8 cellular contexts compared by ENCODE assay signal in genomic region chr22:24953294-24954113, GRCh38. TPM values are rescaled to one million over a fixed set of nuclear protein-coding genes. Genes with fewer than 3 reads are reported as not detected.
DNase-seq lines count a peak whose midpoint lies in the region; ATAC-seq, FAIRE-seq and TF ChIP-seq lines count a peak whose summit lies in the region.

No MANE protein-coding gene starts in this region.

- DNase-seq in NT2/D1 (ENCODE audit: low read depth, low spot score) (no peak), endothelial cell of umbilical vein (ENCODE audit: low read depth, low spot score) (peak; percentile 27), natural killer cell (no peak), putamen (ENCODE audit: low spot score) (no peak)

- H3K27ac Mint-ChIP-seq in natural killer cell = peak overlapping the region in 1 of 2 donors; percentile 42

- H3K4me3 Mint-ChIP-seq in natural killer cell = peak overlapping the region; percentile 72

- no peaks in the 10 kb centered on the region for H3K36me3 ChIP-seq in BLaER1
- H3K36me3 ChIP-seq in NT2/D1 (ENCODE audit: insufficient read depth, insufficient read length, low read length) = no peaks in the 10 kb centered on the region
- no peaks in the 10 kb centered on the region for H3K36me3 ChIP-seq in endothelial cell of umbilical vein (ENCODE audit: control insufficient read depth in 2 of 2, extremely low read depth in 1 of 2, insufficient read depth in 2 of 2, low read length in 2 of 2)

- H3K9me3 ChIP-seq in BLaER1 (no peaks in the 10 kb centered on the region), NT2/D1 (ENCODE audit: insufficient read depth, low read length) (no peaks in the 10 kb centered on the region), endothelial cell of umbilical vein (replicated peaks; ENCODE audit: control insufficient read depth, insufficient read depth, low read length) (no peaks in the 10 kb centered on the region)

- H3K9me1 ChIP-seq in endothelial cell of umbilical vein (replicated peaks; ENCODE audit: control insufficient read depth, extremely low read depth, insufficient read depth, low read length) = no peaks in the 10 kb centered on the region

- dilution Hi-C loops in endothelial cell of umbilical vein (cut with MboI; ENCODE audit: extremely low pct_ligation_motif_present, low sequenced_read_pairs) = no loop called here

- peaks cover 42% of the 10 kb centered on the region for H3K79me2 ChIP-seq in endothelial cell of umbilical vein (ENCODE audit: control insufficient read depth, insufficient read depth, low read length)

- no peak for FAIRE-seq in endothelial cell of umbilical vein (lab: Jason Lieb, UNC)

- CTCF ChIA-PET in endothelial cell of umbilical vein (lab: Charles Lee) = interaction anchor here (0.7 to 19.2 kb wide), 13 partner anchors 17 to 249 kb away, joined by 3 to 378 read pairs (median 4); no protein-coding TSS in a partner anchor

- BruUV-seq in endothelial cell of umbilical vein (replicated peaks; lab: Mats Ljungman, UMichigan) = TSS peak; percentile 12

- no peaks in the 10 kb centered on the region for H3K9me3 Mint-ChIP-seq in natural killer cell

- TF ChIP-seq CTCF in endothelial cell of umbilical vein (IDR thresholded peaks at IDR 0.05; ENCODE audit: extremely low read depth in 1 of 2, insufficient read depth in 1 of 2, low read depth in 1 of 2, low read length in 2 of 2) = no peak
- no peak for TF ChIP-seq CTCF in natural killer cell (IDR thresholded peaks at IDR 0.05)

- POLR2A ChIA-PET in endothelial cell of umbilical vein (lab: Charles Lee) = interaction anchor here (1.3 kb wide), 1 partner anchor 33 kb away, joined by 3 read pairs; no protein-coding TSS in a partner anchor

- H3K4me3 ChIP-seq in BLaER1 (peak overlapping the region; percentile 69; the same call in 1 of the 2 replicates), NT2/D1 (ENCODE audit: insufficient read length, low read depth) (peak overlapping the region; percentile 81), endothelial cell of umbilical vein (replicated peaks in 1 of 3; ENCODE audit: insufficient read depth in 1 of 3, low read depth in 1 of 3, low read length in 3 of 3) (peak overlapping the region; percentile 56 to 82 (median 70))

- H3K9ac ChIP-seq in BLaER1 = no peak overlapping the region
- peak overlapping the region; percentile 86 for H3K9ac ChIP-seq in NT2/D1 (ENCODE audit: insufficient read length, low read depth)
- H3K9ac ChIP-seq in endothelial cell of umbilical vein (replicated peaks; ENCODE audit: extremely low read depth, insufficient read depth, low read length) = peak overlapping the region; percentile 97

- intact Hi-C loops in endothelial cell of umbilical vein (cut with micrococcal nuclease) = loop anchor here (1.0 to 5.0 kb wide), 4 partner anchors 15 to 159 kb away; no protein-coding TSS in a partner anchor
- intact Hi-C loops in natural killer cell (cut with micrococcal nuclease) = no loop called here

- H3K4me2 ChIP-seq in BLaER1 (peak overlapping the region; percentile 89), endothelial cell of umbilical vein (ENCODE audit: insufficient read depth, low read length) (peak overlapping the region; percentile 76)

- H4K20me1 ChIP-seq in BLaER1 = no peaks in the 10 kb centered on the region
- no peaks in the 10 kb centered on the region for H4K20me1 ChIP-seq in endothelial cell of umbilical vein (replicated peaks; ENCODE audit: control insufficient read depth, extremely low read depth, insufficient read depth, low read length)

- no peaks in the 10 kb centered on the region for H3K36me3 Mint-ChIP-seq in natural killer cell

- H3K4me1 ChIP-seq in BLaER1 (peaks cover 14% of the 10 kb centered on the region), NT2/D1 (ENCODE audit: insufficient read depth, insufficient read length) (peaks cover 3% of the 10 kb centered on the region), endothelial cell of umbilical vein (ENCODE audit: control insufficient read depth, extremely low read depth, insufficient read depth, low read length) (peaks cover 9% of the 10 kb centered on the region)

- H3K27me3 ChIP-seq in BLaER1 (peaks cover 11% of the 10 kb centered on the region), NT2/D1 (ENCODE audit: insufficient read depth, insufficient read length) (no peaks in the 10 kb centered on the region), endothelial cell of umbilical vein (ENCODE audit: control insufficient read depth in 2 of 2, insufficient read depth in 2 of 2, low read length in 2 of 2) (peaks cover 0 to 3% of the 10 kb centered on the region in 2 experiments)

- peaks cover 45 to 59% of the 10 kb centered on the region in 2 donors for H3K27me3 Mint-ChIP-seq in natural killer cell (ENCODE audit: low read depth in 2 of 2)

- H3K4me1 Mint-ChIP-seq in natural killer cell = peaks cover 12 to 30% of the 10 kb centered on the region in 2 donors

- ATAC-seq in natural killer cell = no peak
- no peak for ATAC-seq in HG02610 (IDR thresholded peaks at IDR 0.05; ENCODE audit: unreplicated experiment)
- ATAC-seq in GM21360 (IDR thresholded peaks at IDR 0.05; ENCODE audit: unreplicated experiment) = no peak
- ATAC-seq in HG02642 (IDR thresholded peaks at IDR 0.05; ENCODE audit: poor library complexity, unreplicated experiment) = no peak

- H2AFZ ChIP-seq in endothelial cell of umbilical vein (ENCODE audit: low read depth, low read length) = peak overlapping the region; percentile 85

- H3K27ac ChIP-seq in BLaER1 (no peak overlapping the region), endothelial cell of umbilical vein (ENCODE audit: insufficient read depth, low read depth, low read length) (peak overlapping the region; percentile 94)

- TF ChIP-seq POLR2A in endothelial cell of umbilical vein (IDR thresholded peaks at IDR 0.05; ENCODE audit: low read depth, low read length) = peak; percentile 25

TF ChIP-seq in endothelial cell of umbilical vein, 7 proteins besides CTCF, POLR2A, EP300 and RAD21:
- peak; percentile 15 for TF ChIP-seq POLR2AphosphoS5 (IDR thresholded peaks at IDR 0.05; ENCODE audit: insufficient read depth, low read depth, low read length)
- TF ChIP-seq JUN (IDR thresholded peaks at IDR 0.05; ENCODE audit: borderline replicate concordance, insufficient read depth, insufficient read length, low read depth) = no peak
- TF ChIP-seq MAX (IDR thresholded peaks at IDR 0.05; ENCODE audit: insufficient read depth, insufficient read length) = no peak

RNA-seq across cellular contexts. Expression of gene KIAA1671, which starts 1.0 kb away (rescaled TPM):
- total RNA-seq in endothelial cell of umbilical vein = 78.9 and 85.1 TPM in 2 replicates
- polyA plus RNA-seq in endothelial cell of umbilical vein = 18.9 and 23.1 TPM in 2 replicates
- 21.8 and 22.1 TPM in 2 replicates for polyA plus RNA-seq in endothelial cell of umbilical vein (2011; cell fraction: cytosol; rRNA removed)
- 38.5 and 45.9 TPM in 2 replicates for polyA plus RNA-seq in endothelial cell of umbilical vein (2011; cell fraction: nucleus; rRNA removed)
- polyA plus RNA-seq in endothelial cell of umbilical vein (2012) = 17.4 and 19.8 TPM in 2 replicates
- 59.2 and 71.7 TPM in 2 replicates for polyA minus RNA-seq in endothelial cell of umbilical vein
- 10.0 TPM for polyA minus RNA-seq in endothelial cell of umbilical vein (2011; cell fraction: cytosol; rRNA and poly(A)+ RNA removed)
- 70.1 and 79.2 TPM in 2 replicates for polyA minus RNA-seq in endothelial cell of umbilical vein (2011; cell fraction: nucleus; rRNA and poly(A)+ RNA removed)
- total RNA-seq in natural killer cell = 10 to 100 TPM in 1 of 3 donors, 1 to 10 TPM in 2; 3.6 to 24.0 (median 7.3) TPM

RNA-seq across cellular contexts. Expression of gene LHFPL7, which starts 7.0 kb away (rescaled TPM):
- total RNA-seq in endothelial cell of umbilical vein (not detected in 2 replicates), natural killer cell (not detected)
- polyA plus RNA-seq in endothelial cell of umbilical vein = not detected in 2 replicates
- not detected in 2 replicates for polyA plus RNA-seq in endothelial cell of umbilical vein (2011; cell fraction: cytosol; rRNA removed)
- polyA plus RNA-seq in endothelial cell of umbilical vein (2011; cell fraction: nucleus; rRNA removed) = not detected in 2 replicates
- not detected in 2 replicates for polyA plus RNA-seq in endothelial cell of umbilical vein (2012)
- not detected in 2 replicates for polyA minus RNA-seq in endothelial cell of umbilical vein
- polyA minus RNA-seq in endothelial cell of umbilical vein (2011; cell fraction: cytosol; rRNA and poly(A)+ RNA removed) = not detected
- polyA minus RNA-seq in endothelial cell of umbilical vein (2011; cell fraction: nucleus; rRNA and poly(A)+ RNA removed) = not detected in 2 replicates
